Comparison of ENCODE assay signal across 7 cellular contexts in the genomic region with DNA sequence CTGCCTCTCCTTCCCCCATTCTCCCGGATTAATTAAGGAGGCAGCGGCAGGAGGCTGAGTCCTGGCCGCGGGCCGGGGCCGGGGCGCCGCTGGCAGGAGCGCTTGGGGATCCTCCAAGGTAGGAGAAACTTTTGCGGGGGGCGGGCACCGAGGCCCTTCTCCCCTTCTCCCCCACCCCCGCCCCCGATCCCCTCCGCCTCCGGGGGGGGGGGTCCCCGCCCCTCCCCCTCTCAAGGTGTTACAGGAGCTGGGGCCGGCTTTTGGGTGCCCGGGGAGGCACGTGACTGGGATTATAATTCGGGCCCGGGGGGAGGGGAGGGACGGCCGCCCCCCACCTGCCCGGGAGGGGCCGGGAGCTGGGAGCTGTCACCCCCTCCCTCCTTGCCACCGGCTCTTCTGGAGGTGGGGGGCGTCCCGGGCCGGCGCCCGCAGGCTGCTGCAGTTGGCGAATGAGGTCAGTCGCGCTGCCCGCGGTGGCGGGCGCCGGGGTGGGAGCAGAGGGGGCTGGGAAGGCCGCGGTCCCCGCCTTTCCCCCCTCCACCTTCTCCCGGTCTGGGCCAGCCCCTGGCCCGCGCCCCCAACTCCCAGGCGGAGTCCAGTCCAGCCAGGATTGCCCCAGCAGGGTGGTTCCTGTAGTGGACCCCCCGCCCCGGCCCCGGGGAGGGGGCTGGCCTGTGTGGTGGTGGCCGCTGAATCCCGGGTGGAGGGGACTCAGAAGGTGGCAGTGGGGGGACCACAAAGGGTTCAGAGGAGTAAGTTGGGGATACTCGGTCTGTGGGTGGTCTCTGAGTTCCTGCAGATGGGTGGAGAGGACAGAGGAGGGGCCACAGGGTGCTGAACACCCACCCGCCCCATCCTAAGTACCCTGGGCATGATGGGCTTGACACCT. TPM values are rescaled to one million over a fixed set of nuclear protein-coding genes. Genes with fewer than 3 reads are reported as not detected.
DNase-seq lines count a peak whose midpoint lies in the region; ATAC-seq and TF ChIP-seq lines count a peak whose summit lies in the region.

No MANE protein-coding gene starts in this region.

- H3K4me1 Mint-ChIP-seq in HFFc6 (ENCODE audit: low read depth) = peaks cover 31% of the 10 kb centered on the region
- H3K4me1 Mint-ChIP-seq in activated T-cell treated with anti-CD3 and anti-CD28 coated beads, Interleukin-2, amount 50 U/mL, for 24 hours (ENCODE audit: low read depth) = peaks cover 18% of the 10 kb centered on the region

- H3K4me3 Mint-ChIP-seq in HFFc6 = peak overlapping the region; percentile 69
- H3K4me3 Mint-ChIP-seq in activated T-cell treated with anti-CD3 and anti-CD28 coated beads, Interleukin-2, amount 50 U/mL, for 24 hours = peak overlapping the region; percentile 51

- no peak for TF ChIP-seq CTCF in HFFc6 (IDR thresholded peaks at IDR 0.05)

- intact Hi-C loops in Right ventricle myocardium superior (cut with DNase I) = loop anchor here (10.0 kb wide), 1 partner anchor 80 kb away; no protein-coding TSS in a partner anchor

- H3K27ac Mint-ChIP-seq in HFFc6 = peak overlapping the region; percentile 77
- H3K27ac Mint-ChIP-seq in activated T-cell treated with anti-CD3 and anti-CD28 coated beads, Interleukin-2, amount 50 U/mL, for 24 hours = peak overlapping the region; percentile 22

- no peak for DNase-seq in HFFc6
- DNase-seq in activated T-cell treated with anti-CD3 and anti-CD28 coated beads, Interleukin-2, amount 50 U/mL, for 24 hours = peak; percentile 43
- DNase-seq in Right ventricle myocardium superior = no peak
- DNase-seq in retina = peak; percentile 76
- DNase-seq in cerebellar cortex (ENCODE audit: low spot score) = no peak
- no peak for DNase-seq in UCSD-AML1 (lab: John Stamatoyannopoulos, UW; ENCODE audit: unreplicated experiment)
- no peak for DNase-seq in NCI-H187 treated with DMSO at 0.1 percent for 48 hours (lab: John Stamatoyannopoulos, UW)

- H3K9me3 Mint-ChIP-seq in HFFc6 = no peaks in the 10 kb centered on the region
- H3K9me3 Mint-ChIP-seq in activated T-cell treated with anti-CD3 and anti-CD28 coated beads, Interleukin-2, amount 50 U/mL, for 24 hours = no peaks in the 10 kb centered on the region

- ATAC-seq in Right ventricle myocardium superior (ENCODE audit: poor library complexity) = peak; percentile 32

- H3K27me3 Mint-ChIP-seq in HFFc6 (ENCODE audit: insufficient read depth) = no peaks in the 10 kb centered on the region; the same call in 1 of the 2 replicates
- H3K27me3 Mint-ChIP-seq in activated T-cell treated with anti-CD3 and anti-CD28 coated beads, Interleukin-2, amount 50 U/mL, for 24 hours = no peaks in the 10 kb centered on the region

- no peaks in the 10 kb centered on the region for H3K36me3 Mint-ChIP-seq in HFFc6 (ENCODE audit: low read depth)
- no peaks in the 10 kb centered on the region for H3K36me3 Mint-ChIP-seq in activated T-cell treated with anti-CD3 and anti-CD28 coated beads, Interleukin-2, amount 50 U/mL, for 24 hours (ENCODE audit: low read depth)

RNA-seq across cellular contexts. Expression of a gene that starts 0.6 kb away (rescaled TPM):
- 10 to 100 TPM; 19.7 to 24.6 (median 22.4) TPM for total RNA-seq in HFFc6 (2021; fragmentation: NEBNext Ultra II Directional; extraction: Animal tissue kit (Norgen Biotek cat#: 25700))
- total RNA-seq in Right ventricle myocardium superior = 21.7 TPM

Comparison
In these comparisons a context has a peak if more than half of its experiments do, and no peak if none do; other contexts are left out.
1. DNase-seq: peak in activated T-cell treated with anti-CD3 and anti-CD28 coated beads, Interleukin-2, amount 50 U/mL, for 24 hours (single experiment) and retina (single experiment); none in HFFc6 (single experiment), Right ventricle myocardium superior (single experiment), cerebellar cortex (single experiment), UCSD-AML1 (single experiment) and NCI-H187 treated with DMSO at 0.1 percent for 48 hours (single experiment).